Comparison of ENCODE assay signal across 18 cellular contexts in the genomic region with DNA sequence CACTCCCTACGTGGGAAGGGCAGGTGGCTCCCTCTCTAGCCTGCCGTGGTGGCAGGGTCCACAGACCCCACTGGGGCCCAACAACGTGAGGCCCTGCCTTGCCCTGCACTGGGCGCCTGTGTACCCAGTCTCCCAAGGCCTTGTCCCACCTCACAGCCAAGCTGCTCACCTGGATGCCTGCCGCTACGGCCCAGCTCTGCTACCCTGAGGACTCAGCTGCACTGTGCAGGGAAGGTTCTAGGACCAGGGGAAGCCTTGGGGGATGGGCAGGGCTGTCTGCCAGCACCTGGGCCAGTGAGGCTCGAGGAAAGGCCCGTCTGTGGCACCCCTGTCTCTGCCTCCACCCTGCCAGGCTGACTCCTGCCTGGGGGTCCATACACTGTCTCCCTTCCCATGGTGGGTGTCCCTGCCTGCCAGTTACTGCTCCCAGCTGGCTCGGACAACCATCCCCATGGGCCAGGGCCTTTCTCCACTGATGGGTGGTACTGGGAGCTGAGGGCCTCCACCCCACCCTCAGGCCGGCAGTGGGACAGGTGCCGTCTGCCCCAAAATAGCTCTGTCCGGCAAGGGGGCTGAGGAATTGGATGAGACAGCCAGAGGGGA. TPM values are rescaled to one million over a fixed set of nuclear protein-coding genes. Genes with fewer than 3 reads are reported as not detected.
DNase-seq lines count a peak whose midpoint lies in the region; ATAC-seq, FAIRE-seq and TF ChIP-seq lines count a peak whose summit lies in the region.
"Had no signal": no experiment of that assay in that cellular context is flagged by ENCODE, and none has a peak within 500 bp of the region (broad histone marks: within the 10 kb centered on the region; RNA-seq: fewer than 3 reads in every experiment).

No MANE protein-coding gene starts in this region.

- CTCF ChIA-PET in activated CD8-positive, alpha-beta memory T cell treated with anti-CD3 and anti-CD28 coated beads, Interleukin-2, amount 10 ng/mL, durations not matched to agents 7 days and 5 days (lab: Charles Lee): no interaction called here
- CTCF ChIA-PET in HepG2 (lab: Yijun Ruan, JAX; ENCODE audit: low intra/inter-chr PET ratio, low total read pairs): no interaction called here

- peaks cover 43 to 86% of the 10 kb centered on the region in 2 experiments for H3K36me3 ChIP-seq in HepG2 (replicated peaks in 1 of 2; ENCODE audit: control insufficient read depth in 1 of 2, insufficient read depth in 2 of 2, low read length in 2 of 2)
- H3K36me3 ChIP-seq in psoas muscle (ENCODE audit: insufficient read depth in 1 of 2, low read depth in 1 of 2): peaks cover 0 to 20% of the 10 kb centered on the region in 2 donors

- H3K4me3 ChIP-seq in HepG2 (replicated peaks in 1 of 3; ENCODE audit: insufficient read depth in 1 of 3, low read depth in 2 of 3, low read length in 3 of 3) (no peak overlapping the region), psoas muscle (no peak overlapping the region)

- H3K9me3 ChIP-seq in HepG2 (ENCODE audit: low read length): no peaks in the 10 kb centered on the region
- no peaks in the 10 kb centered on the region for H3K9me3 ChIP-seq in psoas muscle

- no peak overlapping the region for H3K4me2 ChIP-seq in HepG2 (ENCODE audit: low read depth, low read length)

- peaks cover 5% of the 10 kb centered on the region for H3K4me1 Mint-ChIP-seq in activated CD8-positive, alpha-beta memory T cell treated with anti-CD3 and anti-CD28 coated beads, Interleukin-2, amount 10 ng/mL, durations not matched to agents 7 days and 5 days
- peaks cover 6% of the 10 kb centered on the region for H3K4me1 Mint-ChIP-seq in chondrocyte (ENCODE audit: low read depth)
- peaks cover 24% of the 10 kb centered on the region for H3K4me1 Mint-ChIP-seq in stimulated activated effector memory CD8-positive, alpha-beta T cell treated with anti-CD3 and anti-CD28 coated beads, Interleukin-12 subunit alpha, Interleukin-12 subunit beta, amount 100 ng/mL, for 72 hours

- peaks cover 73% of the 10 kb centered on the region; the same call in 1 of the 2 replicates for H4K20me1 ChIP-seq in HepG2 (ENCODE audit: insufficient read depth, low read length)

- H3K27me3 ChIP-seq in HepG2 (ENCODE audit: control insufficient read depth in 1 of 2, insufficient read depth in 2 of 2, low read length in 2 of 2) (no peaks in the 10 kb centered on the region), psoas muscle (ENCODE audit: insufficient read depth in 3 of 3, low read length in 2 of 3) (no peaks in the 10 kb centered on the region)

- POLR2A ChIA-PET in HepG2 (lab: Yijun Ruan, JAX): no interaction called here

- no peak for FAIRE-seq in HepG2 (lab: Jason Lieb, UNC)
- FAIRE-seq: D721Med had no signal

- no peaks in the 10 kb centered on the region for H3K36me3 Mint-ChIP-seq in activated CD8-positive, alpha-beta memory T cell treated with anti-CD3 and anti-CD28 coated beads, Interleukin-2, amount 10 ng/mL, durations not matched to agents 7 days and 5 days
- H3K36me3 Mint-ChIP-seq in chondrocyte (ENCODE audit: low read depth): peaks cover 5% of the 10 kb centered on the region
- H3K36me3 Mint-ChIP-seq in stimulated activated effector memory CD8-positive, alpha-beta T cell treated with anti-CD3 and anti-CD28 coated beads, Interleukin-12 subunit alpha, Interleukin-12 subunit beta, amount 100 ng/mL, for 72 hours: no peaks in the 10 kb centered on the region
- H3K36me3 Mint-ChIP-seq: CD4-positive, alpha-beta memory T cell had no signal

- intact Hi-C loops in HepG2 (cut with micrococcal nuclease; ENCODE audit: unreplicated experiment): no loop called here
- intact Hi-C loops in psoas muscle (cut with DNase I): no loop called here

- no peak overlapping the region for H2AFZ ChIP-seq in HepG2 (ENCODE audit: low read length)

- H3K79me2 ChIP-seq in HepG2 (ENCODE audit: insufficient read depth, low read length): peaks cover 82% of the 10 kb centered on the region

- no peak overlapping the region for H3K9ac ChIP-seq in HepG2 (ENCODE audit: insufficient read depth, low read depth, low read length)

- peak; percentile 34 for ATAC-seq in activated CD8-positive, alpha-beta memory T cell treated with anti-CD3 and anti-CD28 coated beads, Interleukin-2, amount 10 ng/mL, durations not matched to agents 7 days and 5 days
- ATAC-seq in HepG2 (no peak), psoas muscle (no peak), omental fat pad (ENCODE audit: low FRiP score) (no peak)
- no peak for ATAC-seq in stimulated activated effector memory CD8-positive, alpha-beta T cell treated with anti-CD3 and anti-CD28 coated beads, Interleukin-12 subunit alpha, Interleukin-12 subunit beta, amount 100 ng/mL, for 72 hours

- no peak for TF ChIP-seq EP300 in HepG2 (IDR thresholded peaks at IDR 0.05; ENCODE audit: low read depth in 2 of 2, low read length in 2 of 2)
- no peak for TF ChIP-seq EP300 in HepG2 (CRISPR knock-in tag; IDR thresholded peaks at IDR 0.05; ENCODE audit: borderline replicate concordance)

- 94% methylated on average over 9 of the region's 12 CpGs for WGBS in HepG2 (ENCODE audit: low lambda C conversion rate)
- 75 to 82% (median 81%) methylated on average over 10 to 12 of the region's 12 CpGs for WGBS in psoas muscle, 3 donors

- no peak overlapping the region for H3K27ac Mint-ChIP-seq in activated CD8-positive, alpha-beta memory T cell treated with anti-CD3 and anti-CD28 coated beads, Interleukin-2, amount 10 ng/mL, durations not matched to agents 7 days and 5 days
- H3K27ac Mint-ChIP-seq in chondrocyte (ENCODE audit: unreplicated experiment): no peak overlapping the region
- H3K27ac Mint-ChIP-seq in stimulated activated effector memory CD8-positive, alpha-beta T cell treated with anti-CD3 and anti-CD28 coated beads, Interleukin-12 subunit alpha, Interleukin-12 subunit beta, amount 100 ng/mL, for 72 hours: no peak overlapping the region
- H3K27ac Mint-ChIP-seq: B cell; CD4-positive, alpha-beta memory T cell had no signal

- TF ChIP-seq RAD21 in HepG2 (CRISPR knock-in tag; IDR thresholded peaks at IDR 0.05): no peak

- no peak for TF ChIP-seq POLR2A in HepG2 (IDR thresholded peaks at IDR 0.05; ENCODE audit: insufficient read depth in 1 of 2, low read depth in 2 of 2, low read length in 2 of 2)

- no peaks in the 10 kb centered on the region; the same call in 1 of the 2 replicates for H3K4me1 ChIP-seq in HepG2 (ENCODE audit: insufficient read depth, low read length)
- peaks cover 27% of the 10 kb centered on the region for H3K4me1 ChIP-seq in psoas muscle

- in situ Hi-C loops in HepG2 (cut with HindIII; ENCODE audit: extremely low pct_ligation_motif_present, low pct_unique_long_range_greater_than_20kb): no loop called here

- no peak overlapping the region for H3K4me3 Mint-ChIP-seq in activated CD8-positive, alpha-beta memory T cell treated with anti-CD3 and anti-CD28 coated beads, Interleukin-2, amount 10 ng/mL, durations not matched to agents 7 days and 5 days
- no peak overlapping the region for H3K4me3 Mint-ChIP-seq in chondrocyte (ENCODE audit: unreplicated experiment)
- H3K4me3 Mint-ChIP-seq in stimulated activated effector memory CD8-positive, alpha-beta T cell treated with anti-CD3 and anti-CD28 coated beads, Interleukin-12 subunit alpha, Interleukin-12 subunit beta, amount 100 ng/mL, for 72 hours: no peak overlapping the region
- H3K4me3 Mint-ChIP-seq: B cell; CD4-positive, alpha-beta memory T cell had no signal

- no TSS peak for BruUV-seq in HepG2 (replicated peaks; lab: Mats Ljungman, UMichigan)

- no peak for DNase-seq in activated CD8-positive, alpha-beta memory T cell treated with anti-CD3 and anti-CD28 coated beads, Interleukin-2, amount 10 ng/mL, durations not matched to agents 7 days and 5 days
- no peak for DNase-seq in activated CD8-positive, alpha-beta memory T cell treated with anti-CD3 and anti-CD28 coated beads, Interleukin-2, amount 50 U/mL, for 4 hours
- DNase-seq in chondrocyte (ENCODE audit: low spot score) (peak; percentile 87), HepG2 (ENCODE audit: low spot score) (no peak), psoas muscle (peak; percentile 4 to 30), OCI-M2 (lab: John Stamatoyannopoulos, UW; ENCODE audit: unreplicated experiment) (no peak), omental fat pad (ENCODE audit: low spot score) (no peak)
- no peak for DNase-seq in stimulated activated effector memory CD8-positive, alpha-beta T cell treated with anti-CD3 and anti-CD28 coated beads, Interleukin-12 subunit alpha, Interleukin-12 subunit beta, amount 100 ng/mL, for 72 hours (ENCODE audit: low spot score in 2 of 2)
- DNase-seq: CD4-positive, alpha-beta memory T cell; DMS79 treated with DMSO at 0.1 percent for 48 hours; KBM-7; MV-4-11; NCI-H1417 treated with DMSO at 0.1 percent for 48 hours; NCI-H1930; NCI-H526 treated with DMSO at 0.1 percent for 48 hours had no signal

- TF ChIP-seq CTCF in chondrocyte (IDR thresholded peaks at IDR 0.05) (no peak), HepG2 (CRISPR knock-in tag; IDR thresholded peaks at IDR 0.05) (no peak), psoas muscle (IDR thresholded peaks at IDR 0.05) (no peak), omental fat pad (IDR thresholded peaks at IDR 0.05) (no peak)

- no peaks in the 10 kb centered on the region for H3K9me3 Mint-ChIP-seq in activated CD8-positive, alpha-beta memory T cell treated with anti-CD3 and anti-CD28 coated beads, Interleukin-2, amount 10 ng/mL, durations not matched to agents 7 days and 5 days (ENCODE audit: low read depth)
- H3K9me3 Mint-ChIP-seq in chondrocyte (ENCODE audit: low read depth): peaks cover 4% of the 10 kb centered on the region
- no peaks in the 10 kb centered on the region for H3K9me3 Mint-ChIP-seq in stimulated activated effector memory CD8-positive, alpha-beta T cell treated with anti-CD3 and anti-CD28 coated beads, Interleukin-12 subunit alpha, Interleukin-12 subunit beta, amount 100 ng/mL, for 72 hours
- H3K9me3 Mint-ChIP-seq: CD4-positive, alpha-beta memory T cell had no signal

- H3K27ac ChIP-seq in HepG2 (ENCODE audit: extremely low read length, insufficient read depth, low read length) (no peak overlapping the region), psoas muscle (no peak overlapping the region)
- H3K27ac ChIP-seq: 22Rv1 had no signal

- no peaks in the 10 kb centered on the region for H3K27me3 Mint-ChIP-seq in activated CD8-positive, alpha-beta memory T cell treated with anti-CD3 and anti-CD28 coated beads, Interleukin-2, amount 10 ng/mL, durations not matched to agents 7 days and 5 days
- no peaks in the 10 kb centered on the region for H3K27me3 Mint-ChIP-seq in chondrocyte (ENCODE audit: low read depth)
- H3K27me3 Mint-ChIP-seq: B cell; CD4-positive, alpha-beta memory T cell had no signal

RNA-seq across cellular contexts. Expression of gene HS6ST1, which starts 33.2 kb away (rescaled TPM):
- 1 to 10 TPM; 7.0 to 8.6 TPM for total RNA-seq in activated CD8-positive, alpha-beta memory T cell treated with anti-CD3 and anti-CD28 coated beads, Interleukin-2, amount 10 ng/mL, durations not matched to agents 7 days and 5 days
- 30.0 to 39.2 TPM (median 33.1 TPM) in 3 replicates for total RNA-seq in chondrocyte
- total RNA-seq in HepG2 (2016; rRNA removed; fragmentation: Illumina TruSeq; extraction: Trizol): 68.4 and 84.6 TPM in 2 replicates
- 8.0 TPM in 2 replicates for total RNA-seq in HepG2 (2016; cell fraction: cytosol; rRNA removed; fragmentation: Illumina TruSeq; extraction: Trizol; ENCODE audit: low read depth)
- 60.2 and 86.4 TPM in 2 replicates for total RNA-seq in HepG2 (2016; cell fraction: insoluble cytoplasmic fraction; rRNA removed; fragmentation: Illumina TruSeq; extraction: Trizol)
- 38.4 and 40.3 TPM in 2 replicates for total RNA-seq in HepG2 (2016; cell fraction: membrane; rRNA removed; fragmentation: Illumina TruSeq; extraction: Trizol)
- 59.1 and 66.3 TPM in 2 replicates for total RNA-seq in HepG2 (2016; cell fraction: nucleus; rRNA removed; fragmentation: Illumina TruSeq; extraction: Trizol)
- 34.5 and 42.2 TPM in 2 replicates for polyA plus RNA-seq in HepG2 (2011; rRNA removed)
- polyA plus RNA-seq in HepG2 (2011; cell fraction: cytosol; rRNA removed): 35.2 and 53.7 TPM in 2 replicates
- polyA plus RNA-seq in HepG2 (2011; cell fraction: nucleus; rRNA removed): 38.8 and 44.3 TPM in 2 replicates
- polyA plus RNA-seq in HepG2 (2012): 50.2 and 79.5 TPM in 2 replicates
- 5.2 and 5.6 TPM in 2 replicates for polyA plus RNA-seq in HepG2 (2016; cell fraction: cytosol; fragmentation: Illumina TruSeq; extraction: Trizol; ENCODE audit: low read depth)
- polyA plus RNA-seq in HepG2 (2016; cell fraction: insoluble cytoplasmic fraction; fragmentation: Illumina TruSeq; extraction: Trizol; ENCODE audit: low read depth): 70.3 and 83.1 TPM in 2 replicates
- 24.6 and 27.0 TPM in 2 replicates for polyA plus RNA-seq in HepG2 (2016; cell fraction: membrane; fragmentation: Illumina TruSeq; extraction: Trizol; ENCODE audit: low read depth)
- 106 and 113 TPM in 2 replicates for polyA plus RNA-seq in HepG2 (2016; cell fraction: nucleus; fragmentation: Illumina TruSeq; extraction: Trizol; ENCODE audit: insufficient read depth, low read depth)
- 7.6 and 148 TPM in 2 replicates for polyA minus RNA-seq in HepG2 (2011; rRNA and poly(A)+ RNA removed; ENCODE audit: low replicate concordance)
- polyA minus RNA-seq in HepG2 (2011; cell fraction: cytosol; rRNA and poly(A)+ RNA removed): 47.4 and 52.3 TPM in 2 replicates
- polyA minus RNA-seq in HepG2 (2011; cell fraction: nucleus; rRNA and poly(A)+ RNA removed): 39.0 and 60.8 TPM in 2 replicates
- total RNA-seq in psoas muscle: 10 to 100 TPM; 29.3 to 68.7 (median 44.6) TPM
- 10 to 100 TPM; 13.6 to 90.9 (median 20.0) TPM for polyA plus RNA-seq in psoas muscle
- total RNA-seq in omental fat pad: 10 to 100 TPM; 17.8 to 28.9 (median 24.3) TPM

Comparison
In these comparisons a context has a peak if more than half of its experiments do, and no peak if none do; other contexts are left out.
1. DNase-seq: peak in chondrocyte (single experiment) and psoas muscle (2 of 2); none in activated CD8-positive, alpha-beta memory T cell treated with anti-CD3 and anti-CD28 coated beads, Interleukin-2, amount 10 ng/mL, durations not matched to agents 7 days and 5 days (single experiment), activated CD8-positive, alpha-beta memory T cell treated with anti-CD3 and anti-CD28 coated beads, Interleukin-2, amount 50 U/mL, for 4 hours (single experiment), HepG2 (single experiment), OCI-M2 (single experiment), omental fat pad (single experiment) and stimulated activated effector memory CD8-positive, alpha-beta T cell treated with anti-CD3 and anti-CD28 coated beads, Interleukin-12 subunit alpha, Interleukin-12 subunit beta, amount 100 ng/mL, for 72 hours (0 of 2).